ENCODE assay signal across 7 cellular contexts in the genomic region with DNA sequence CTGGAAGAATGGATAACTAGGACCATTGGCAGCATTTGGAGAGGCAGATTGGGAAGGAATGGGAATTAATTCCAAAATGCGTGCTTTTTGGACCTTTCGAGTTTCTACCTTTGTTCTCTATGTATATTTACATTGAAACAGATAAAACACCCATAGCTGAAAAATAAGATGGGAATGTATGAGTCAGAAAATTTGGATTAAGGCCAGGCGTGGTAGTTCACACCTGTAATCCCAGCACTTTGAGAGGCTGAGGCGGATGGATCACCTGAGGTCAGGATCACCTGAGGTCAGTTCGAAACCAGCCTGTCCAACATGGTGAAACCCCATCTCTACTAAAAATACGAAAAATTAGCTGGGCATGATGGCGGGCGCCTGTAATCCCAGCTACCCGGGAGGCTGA.
DNase-seq lines count a peak whose midpoint lies in the region; ATAC-seq and TF ChIP-seq lines count a peak whose summit lies in the region.
"Not testable (repeated sequence)": the region's sequence is repeated elsewhere in the genome, so short reads cannot be mapped to it uniquely, and the experiment has no call there.

No MANE protein-coding gene starts in this region.

- not testable (repeated sequence) for H3K27ac ChIP-seq in CD8-positive, alpha-beta memory T cell (ENCODE audit: low read depth, low read length)
- H3K27ac ChIP-seq in RWPE1 (peak overlapping the region; percentile 66), esophagus muscularis mucosa (replicated peaks in 1 of 4) (peak overlapping the region; percentile 41 to 55 (median 48))

- POLR2A ChIA-PET in CD8-positive, alpha-beta memory T cell (lab: Charles Lee); RWPE1 (lab: Yijun Ruan, JAX; ENCODE audit: low non-redundant PET): not testable (repeated sequence)

- TF ChIP-seq CTCF in RWPE1 (conservative IDR thresholded peaks at IDR 0.05; ENCODE audit: low read depth); esophagus muscularis mucosa (IDR thresholded peaks at IDR 0.05); mucosa of descending colon (IDR thresholded peaks at IDR 0.05): not testable (repeated sequence)

- DNase-seq in CD8-positive, alpha-beta memory T cell; activated T-cell treated with anti-CD3 and anti-CD28 coated beads, Interleukin-2, amount 50 U/mL, for 72 hours; central memory CD8-positive, alpha-beta T cell (ENCODE audit: low spot score in 2 of 2); esophagus muscularis mucosa (ENCODE audit: extremely low spot score); mucosa of descending colon: not testable (repeated sequence)
- peak; percentile 27 for DNase-seq in HPDE6-E6E7 (ENCODE audit: extremely low spot score)
- peak; percentile 47 for DNase-seq in RWPE1 (ENCODE audit: low spot score)

- ATAC-seq in activated T-cell treated with anti-CD3 and anti-CD28 coated beads, Interleukin-2, amount 50 U/mL, for 72 hours (replicated peaks in 1 of 2); central memory CD8-positive, alpha-beta T cell (replicated peaks; ENCODE audit: extremely low read depth, poor library complexity, severe bottlenecking): not testable (repeated sequence)
- ATAC-seq in mucosa of descending colon: peak; percentile 12

- WGBS in esophagus muscularis mucosa: 82% methylated on average over 9 of the region's 9 CpGs

- H3K27me3 Mint-ChIP-seq in CD8-positive, alpha-beta memory T cell; activated T-cell treated with anti-CD3 and anti-CD28 coated beads, Interleukin-2, amount 50 U/mL, for 72 hours (ENCODE audit: low read depth); central memory CD8-positive, alpha-beta T cell: not testable (repeated sequence)

- not testable (repeated sequence) for TF ChIP-seq POLR2A in esophagus muscularis mucosa (IDR thresholded peaks at IDR 0.05; ENCODE audit: low read depth)

- intact Hi-C loops in esophagus muscularis mucosa (cut with DNase I) (loop anchor here (5.0 to 10.0 kb wide), 2 partner anchors 45 to 173 kb away; no protein-coding TSS in a partner anchor), mucosa of descending colon (cut with DNase I, micrococcal nuclease) (loop anchor here (10.0 kb wide), 1 partner anchor 243 kb away; no protein-coding TSS in a partner anchor)

- not testable (repeated sequence) for H3K9me3 Mint-ChIP-seq in CD8-positive, alpha-beta memory T cell; activated T-cell treated with anti-CD3 and anti-CD28 coated beads, Interleukin-2, amount 50 U/mL, for 72 hours; central memory CD8-positive, alpha-beta T cell

- H3K9me3 ChIP-seq in CD8-positive, alpha-beta memory T cell (ENCODE audit: low read length); esophagus muscularis mucosa; mucosa of descending colon: not testable (repeated sequence)

- peaks cover 0 to 48% (median 3%) of the 10 kb centered on the region in 3 donors for H3K36me3 Mint-ChIP-seq in CD8-positive, alpha-beta memory T cell
- peaks cover under 1 to 17% of the 10 kb centered on the region in 2 donors for H3K36me3 Mint-ChIP-seq in activated T-cell treated with anti-CD3 and anti-CD28 coated beads, Interleukin-2, amount 50 U/mL, for 72 hours (ENCODE audit: insufficient read depth in 2 of 2)
- H3K36me3 Mint-ChIP-seq in central memory CD8-positive, alpha-beta T cell (ENCODE audit: insufficient read depth): peaks cover 26% of the 10 kb centered on the region

- not testable (repeated sequence) for TF ChIP-seq EP300 in esophagus muscularis mucosa (IDR thresholded peaks at IDR 0.05)

- not testable (repeated sequence) for H3K4me3 ChIP-seq in CD8-positive, alpha-beta memory T cell (ENCODE audit: low read length); esophagus muscularis mucosa; mucosa of descending colon

- H3K36me3 ChIP-seq in CD8-positive, alpha-beta memory T cell (ENCODE audit: insufficient read depth, low read length): peaks cover 11% of the 10 kb centered on the region
- H3K36me3 ChIP-seq in esophagus muscularis mucosa: peaks cover 0 to 14% (median 8%) of the 10 kb centered on the region in 4 donors
- H3K36me3 ChIP-seq in mucosa of descending colon (ENCODE audit: low read depth): not testable (repeated sequence)

- H3K4me1 ChIP-seq in CD8-positive, alpha-beta memory T cell (ENCODE audit: insufficient read depth, low read length): peaks cover 22% of the 10 kb centered on the region
- H3K4me1 ChIP-seq in esophagus muscularis mucosa: peaks cover 16 to 40% (median 29%) of the 10 kb centered on the region in 4 donors
- H3K4me1 ChIP-seq in mucosa of descending colon (ENCODE audit: low read depth): not testable (repeated sequence)

- H3K27ac Mint-ChIP-seq in CD8-positive, alpha-beta memory T cell: peak overlapping the region in 5 of 8 donors; percentile 2 to 84 (median 41)
- H3K27ac Mint-ChIP-seq in activated T-cell treated with anti-CD3 and anti-CD28 coated beads, Interleukin-2, amount 50 U/mL, for 72 hours: peak overlapping the region; percentile 92
- peak overlapping the region; percentile 88 for H3K27ac Mint-ChIP-seq in central memory CD8-positive, alpha-beta T cell (ENCODE audit: low read depth)

- CTCF ChIA-PET in CD8-positive, alpha-beta memory T cell (lab: Charles Lee): interaction anchor here (0.6 to 2.2 kb wide), 6 partner anchors 26 to 245 kb away, joined by 3 to 13 read pairs (median 4); a partner anchor contains a TSS
- CTCF ChIA-PET in RWPE1 (lab: Yijun Ruan, JAX): interaction anchor here (0.6 to 1.5 kb wide), 3 partner anchors 13 to 55 kb away, joined by 3 to 4 read pairs (median 3); no protein-coding TSS in a partner anchor

- not testable (repeated sequence) for H3K4me3 Mint-ChIP-seq in CD8-positive, alpha-beta memory T cell; activated T-cell treated with anti-CD3 and anti-CD28 coated beads, Interleukin-2, amount 50 U/mL, for 72 hours; central memory CD8-positive, alpha-beta T cell

- peaks cover 52 to 70% (median 69%) of the 10 kb centered on the region in 3 donors for H3K4me1 Mint-ChIP-seq in CD8-positive, alpha-beta memory T cell
- H3K4me1 Mint-ChIP-seq in activated T-cell treated with anti-CD3 and anti-CD28 coated beads, Interleukin-2, amount 50 U/mL, for 72 hours (ENCODE audit: low read depth): peaks cover 57% of the 10 kb centered on the region
- H3K4me1 Mint-ChIP-seq in central memory CD8-positive, alpha-beta T cell: peaks cover 60% of the 10 kb centered on the region

- H3K27me3 ChIP-seq in CD8-positive, alpha-beta memory T cell (ENCODE audit: insufficient read depth, low read length, poor library complexity, severe bottlenecking); esophagus muscularis mucosa: not testable (repeated sequence)

Comparison
In these comparisons a context has a peak if more than half of its experiments do, and no peak if none do; other contexts are left out.
1. H3K27ac Mint-ChIP-seq: peak in every context shown above with its lines; median percentile 92 in activated T-cell treated with anti-CD3 and anti-CD28 coated beads, Interleukin-2, amount 50 U/mL, for 72 hours; 88 in central memory CD8-positive, alpha-beta T cell; 41 in CD8-positive, alpha-beta memory T cell.